ENCODE assay signal across 8 cellular contexts in the genomic region with DNA sequence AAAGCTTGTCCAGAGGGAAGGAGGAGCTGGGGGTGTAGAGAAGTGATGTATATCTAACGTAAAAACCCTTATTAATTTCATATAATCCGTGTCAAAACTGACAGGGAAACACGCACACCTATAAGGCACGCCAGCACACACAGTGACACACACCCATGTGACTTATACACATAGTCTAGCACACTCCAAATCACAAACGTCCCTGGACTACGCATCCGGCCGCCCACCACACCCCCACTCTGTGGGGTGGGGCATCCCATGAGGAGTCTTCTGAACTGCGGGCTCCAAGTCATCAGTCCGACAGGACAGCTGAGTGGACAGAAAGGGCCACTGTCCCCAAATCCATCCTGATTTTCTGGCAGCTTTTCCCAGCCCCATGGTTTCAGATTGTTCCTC. TPM values are rescaled to one million over a fixed set of nuclear protein-coding genes. Genes with fewer than 3 reads are reported as not detected.
DNase-seq lines count a peak whose midpoint lies in the region; ATAC-seq and TF ChIP-seq lines count a peak whose summit lies in the region.

No MANE protein-coding gene starts in this region.

- H3K9me3 ChIP-seq in KOPT-K1 (ENCODE audit: insufficient read depth, low read length, poor library complexity, severe bottlenecking): no peaks in the 10 kb centered on the region

- peak; percentile 60 for ATAC-seq in activated CD8-positive, alpha-beta memory T cell treated with anti-CD3 and anti-CD28 coated beads, Interleukin-2, amount 10 ng/mL, durations not matched to agents 7 days and 5 days
- ATAC-seq in naive B cell (ENCODE audit: low read depth in 2 of 2): peak; percentile 17 to 21
- peak; percentile 79 for ATAC-seq in stimulated activated naive CD8-positive, alpha-beta T cell treated with anti-CD3 and anti-CD28 coated beads, Interleukin-15, amount 100 ng/mL, for 72 hours

- CTCF ChIA-PET in activated CD8-positive, alpha-beta memory T cell treated with anti-CD3 and anti-CD28 coated beads, Interleukin-2, amount 10 ng/mL, durations not matched to agents 7 days and 5 days (lab: Charles Lee): interaction anchor here (1.5 to 8.8 kb wide), 2 partner anchors 11 to 85 kb away, joined by 4 to 47 read pairs; no protein-coding TSS in a partner anchor

- TF ChIP-seq CTCF in epithelial cell of proximal tubule (conservative IDR thresholded peaks at IDR 0.05; ENCODE audit: low read depth, low read length): no peak

- no peaks in the 10 kb centered on the region for H3K9me3 Mint-ChIP-seq in activated CD8-positive, alpha-beta memory T cell treated with anti-CD3 and anti-CD28 coated beads, Interleukin-2, amount 10 ng/mL, durations not matched to agents 7 days and 5 days (ENCODE audit: low read depth)
- no peaks in the 10 kb centered on the region for H3K9me3 Mint-ChIP-seq in naive B cell
- no peaks in the 10 kb centered on the region for H3K9me3 Mint-ChIP-seq in stimulated activated naive CD8-positive, alpha-beta T cell treated with anti-CD3 and anti-CD28 coated beads, Interleukin-15, amount 100 ng/mL, for 72 hours

- H3K27me3 Mint-ChIP-seq in activated CD8-positive, alpha-beta memory T cell treated with anti-CD3 and anti-CD28 coated beads, Interleukin-2, amount 10 ng/mL, durations not matched to agents 7 days and 5 days: no peaks in the 10 kb centered on the region
- H3K27me3 Mint-ChIP-seq in naive B cell: no peaks in the 10 kb centered on the region
- no peaks in the 10 kb centered on the region for H3K27me3 Mint-ChIP-seq in stimulated activated naive CD8-positive, alpha-beta T cell treated with anti-CD3 and anti-CD28 coated beads, Interleukin-15, amount 100 ng/mL, for 72 hours

- H3K36me3 ChIP-seq in KOPT-K1 (ENCODE audit: insufficient read depth, low read length): peaks cover 22% of the 10 kb centered on the region; the same call in 1 of the 2 replicates

- peak overlapping the region; percentile 60 for H3K27ac Mint-ChIP-seq in activated CD8-positive, alpha-beta memory T cell treated with anti-CD3 and anti-CD28 coated beads, Interleukin-2, amount 10 ng/mL, durations not matched to agents 7 days and 5 days
- H3K27ac Mint-ChIP-seq in naive B cell: peak overlapping the region; percentile 91 to 98 (median 95)
- H3K27ac Mint-ChIP-seq in stimulated activated naive CD8-positive, alpha-beta T cell treated with anti-CD3 and anti-CD28 coated beads, Interleukin-15, amount 100 ng/mL, for 72 hours: peak overlapping the region; percentile 34 to 61

- H3K4me3 ChIP-seq in epithelial cell of proximal tubule (ENCODE audit: low read depth, low read length): peak overlapping the region; percentile 99

- H3K27ac ChIP-seq in KOPT-K1 (ENCODE audit: low read depth, low read length, poor library complexity, severe bottlenecking): peak overlapping the region; percentile 66

- peak overlapping the region; percentile 77 for H3K4me3 Mint-ChIP-seq in activated CD8-positive, alpha-beta memory T cell treated with anti-CD3 and anti-CD28 coated beads, Interleukin-2, amount 10 ng/mL, durations not matched to agents 7 days and 5 days
- peak overlapping the region; percentile 85 to 97 (median 93) for H3K4me3 Mint-ChIP-seq in naive B cell
- peak overlapping the region; percentile 90 for H3K4me3 Mint-ChIP-seq in stimulated activated naive CD8-positive, alpha-beta T cell treated with anti-CD3 and anti-CD28 coated beads, Interleukin-15, amount 100 ng/mL, for 72 hours

- peaks cover 5% of the 10 kb centered on the region for H3K36me3 Mint-ChIP-seq in activated CD8-positive, alpha-beta memory T cell treated with anti-CD3 and anti-CD28 coated beads, Interleukin-2, amount 10 ng/mL, durations not matched to agents 7 days and 5 days
- H3K36me3 Mint-ChIP-seq in naive B cell: no peaks in the 10 kb centered on the region

- DNase-seq in GM19240 (ENCODE audit: insufficient read length, low spot score): peak; percentile 29
- DNase-seq in activated CD8-positive, alpha-beta memory T cell treated with anti-CD3 and anti-CD28 coated beads, Interleukin-2, amount 10 ng/mL, durations not matched to agents 7 days and 5 days: peak; percentile 68
- no peak for DNase-seq in epithelial cell of proximal tubule (ENCODE audit: low read depth)
- peak; percentile 30 for DNase-seq in naive B cell
- peak; percentile 13 to 45 for DNase-seq in stimulated activated naive CD8-positive, alpha-beta T cell treated with anti-CD3 and anti-CD28 coated beads, Interleukin-15, amount 100 ng/mL, for 72 hours
- DNase-seq in NCI-H1105 treated with DMSO at 0.1 percent for 48 hours (lab: John Stamatoyannopoulos, UW): no peak
- DNase-seq in DMS79 treated with DMSO at 0.1 percent for 48 hours (lab: John Stamatoyannopoulos, UW): no peak

- peaks cover 35% of the 10 kb centered on the region for H3K4me1 Mint-ChIP-seq in activated CD8-positive, alpha-beta memory T cell treated with anti-CD3 and anti-CD28 coated beads, Interleukin-2, amount 10 ng/mL, durations not matched to agents 7 days and 5 days
- H3K4me1 Mint-ChIP-seq in naive B cell: peaks cover 41 to 70% (median 57%) of the 10 kb centered on the region in 3 donors
- peaks cover 60% of the 10 kb centered on the region for H3K4me1 Mint-ChIP-seq in stimulated activated naive CD8-positive, alpha-beta T cell treated with anti-CD3 and anti-CD28 coated beads, Interleukin-15, amount 100 ng/mL, for 72 hours

RNA-seq across cellular contexts. Expression of a gene that starts 0.8 kb away (rescaled TPM):
- 10 to 100 TPM; 36.0 to 43.2 TPM for total RNA-seq in activated CD8-positive, alpha-beta memory T cell treated with anti-CD3 and anti-CD28 coated beads, Interleukin-2, amount 10 ng/mL, durations not matched to agents 7 days and 5 days
- 57.8 and 115 TPM in 2 replicates for total RNA-seq in epithelial cell of proximal tubule
- polyA plus RNA-seq in naive B cell (ENCODE audit: low read depth in 6 of 6): 10 to 100 TPM; 11.2 to 21.6 (median 14.4) TPM

RNA-seq across cellular contexts. Expression of a gene that starts 15.6 kb away (rescaled TPM):
- under 1 TPM in 1 of 2 experiments, not detected in 1; 0.68 TPM for total RNA-seq in activated CD8-positive, alpha-beta memory T cell treated with anti-CD3 and anti-CD28 coated beads, Interleukin-2, amount 10 ng/mL, durations not matched to agents 7 days and 5 days
- not detected in 2 replicates for total RNA-seq in epithelial cell of proximal tubule
- polyA plus RNA-seq in naive B cell (ENCODE audit: low read depth in 6 of 6): not detected

RNA-seq across cellular contexts. Expression of a gene that starts 54.6 kb away (rescaled TPM):
- total RNA-seq in activated CD8-positive, alpha-beta memory T cell treated with anti-CD3 and anti-CD28 coated beads, Interleukin-2, amount 10 ng/mL, durations not matched to agents 7 days and 5 days: under 1 TPM in 1 of 2 experiments, not detected in 1; 0.40 TPM
- not detected in 2 replicates for total RNA-seq in epithelial cell of proximal tubule
- not detected for polyA plus RNA-seq in naive B cell (ENCODE audit: low read depth in 6 of 6)

RNA-seq across cellular contexts. Expression of a gene that starts 56.4 kb away (rescaled TPM):
- total RNA-seq in activated CD8-positive, alpha-beta memory T cell treated with anti-CD3 and anti-CD28 coated beads, Interleukin-2, amount 10 ng/mL, durations not matched to agents 7 days and 5 days: 100 to 1,000 TPM; 115 to 117 TPM
- 32.3 and 41.6 TPM in 2 replicates for total RNA-seq in epithelial cell of proximal tubule
- polyA plus RNA-seq in naive B cell (ENCODE audit: low read depth in 6 of 6): 10 to 100 TPM; 39.1 to 61.5 (median 54.3) TPM

Comparison
In these comparisons a context has a peak if more than half of its experiments do, and no peak if none do; other contexts are left out.
1. DNase-seq: peak in GM19240 (single experiment), activated CD8-positive, alpha-beta memory T cell treated with anti-CD3 and anti-CD28 coated beads, Interleukin-2, amount 10 ng/mL, durations not matched to agents 7 days and 5 days (single experiment), naive B cell (single experiment) and stimulated activated naive CD8-positive, alpha-beta T cell treated with anti-CD3 and anti-CD28 coated beads, Interleukin-15, amount 100 ng/mL, for 72 hours (2 of 2); none in epithelial cell of proximal tubule (single experiment), NCI-H1105 treated with DMSO at 0.1 percent for 48 hours (single experiment) and DMS79 treated with DMSO at 0.1 percent for 48 hours (single experiment).
2. ATAC-seq: peak in every context shown above with its lines; median percentile 79 in stimulated activated naive CD8-positive, alpha-beta T cell treated with anti-CD3 and anti-CD28 coated beads, Interleukin-15, amount 100 ng/mL, for 72 hours; 60 in activated CD8-positive, alpha-beta memory T cell treated with anti-CD3 and anti-CD28 coated beads, Interleukin-2, amount 10 ng/mL, durations not matched to agents 7 days and 5 days; 19 in naive B cell.
3. Peak in every context shown above with its lines, with median percentiles within 50 percentile points of each other: H3K27ac Mint-ChIP-seq and H3K4me3 Mint-ChIP-seq.